In the genomic region with DNA sequence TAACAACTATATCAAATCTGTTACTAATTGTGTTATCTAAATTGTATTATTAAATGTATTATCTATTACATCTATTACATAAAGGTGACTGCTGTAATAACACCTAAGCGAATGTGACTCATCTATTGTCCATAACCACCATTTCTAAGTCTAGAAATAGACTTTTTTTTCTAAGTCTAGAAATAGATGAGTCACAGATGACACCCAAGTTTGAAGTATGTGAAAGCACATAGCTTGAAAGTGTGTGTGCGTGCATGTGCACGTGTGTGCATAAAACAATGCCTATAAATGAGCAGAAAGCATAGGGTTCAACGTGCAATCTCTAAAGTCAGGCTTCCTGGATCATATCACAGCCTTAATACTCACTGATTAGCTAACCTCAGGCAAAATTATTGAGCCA, we compare ENCODE assay signal across 31 cellular contexts.
"Had no signal": no experiment of that assay in that cellular context is flagged by ENCODE, and none has a peak within 500 bp of the region (broad histone marks: within the 10 kb centered on the region; RNA-seq: fewer than 3 reads in every experiment).

No MANE protein-coding gene starts in this region.

- H3K27ac Mint-ChIP-seq: activated naive CD4-positive, alpha-beta T cell treated with anti-CD3 and anti-CD28 coated beads, Interleukin-2, amount 10 ng/mL, durations not matched to agents 7 days and 5 days; activated naive CD8-positive, alpha-beta T cell treated with anti-CD3 and anti-CD28 coated beads, Interleukin-2, amount 10 ng/mL, durations not matched to agents 7 days and 5 days; activated T-cell treated with anti-CD3 and anti-CD28 coated beads, Interleukin-2, amount 50 U/mL, for 24 hours; brain; effector memory CD8-positive, alpha-beta T cell; immature natural killer cell; natural killer cell treated with Interleukin-12 subunit alpha and Interleukin-12 subunit beta and Interleukin-15 and Interleukin-18, amount 100 ng/mL, for 72 hours; T-helper 1 cell treated with Interleukin-12 subunit alpha and Interleukin-12 subunit beta and Interleukin-4 antibody, amounts not matched to agents 30 μg/mL and 1 μg/mL, for 36 hours had no signal

- H3K9me3 Mint-ChIP-seq: T-helper 1 cell treated with Interleukin-12 subunit alpha and Interleukin-12 subunit beta and Interleukin-4 antibody, amounts not matched to agents 30 μg/mL and 1 μg/mL, for 36 hours had no signal

- H3K4me1 ChIP-seq: ascending aorta, heart left ventricle, left lung, lower lobe of right lung, spleen, suprapubic skin, tibial artery, upper lobe of right lung had no signal

- H3K4me1 Mint-ChIP-seq: activated naive CD4-positive, alpha-beta T cell treated with anti-CD3 and anti-CD28 coated beads, Interleukin-2, amount 10 ng/mL, durations not matched to agents 7 days and 5 days; activated naive CD8-positive, alpha-beta T cell treated with anti-CD3 and anti-CD28 coated beads, Interleukin-2, amount 10 ng/mL, durations not matched to agents 7 days and 5 days; brain; central memory CD8-positive, alpha-beta T cell; immature natural killer cell had no signal

- H3K27ac ChIP-seq: ascending aorta, heart left ventricle, left lung, lower lobe of right lung, spleen, suprapubic skin, tibial artery, upper lobe of right lung, VCaP had no signal

- ATAC-seq: activated CD4-positive, CD25-positive, alpha-beta regulatory T cell treated with anti-CD3 and anti-CD28 coated beads, Interleukin-2, amount 50 U/mL, for 24 hours; effector memory CD8-positive, alpha-beta T cell; heart left ventricle; left lung; lower lobe of right lung; natural killer cell treated with Interleukin-12 subunit alpha and Interleukin-12 subunit beta and Interleukin-15 and Interleukin-18, amount 100 ng/mL, for 72 hours; right cardiac atrium; upper lobe of right lung had no signal

- H3K4me3 Mint-ChIP-seq: activated naive CD4-positive, alpha-beta T cell treated with anti-CD3 and anti-CD28 coated beads, Interleukin-2, amount 10 ng/mL, durations not matched to agents 7 days and 5 days; activated naive CD8-positive, alpha-beta T cell treated with anti-CD3 and anti-CD28 coated beads, Interleukin-2, amount 10 ng/mL, durations not matched to agents 7 days and 5 days; activated T-cell treated with anti-CD3 and anti-CD28 coated beads, Interleukin-2, amount 50 U/mL, for 24 hours; brain; central memory CD8-positive, alpha-beta T cell; effector memory CD8-positive, alpha-beta T cell; immature natural killer cell; natural killer cell treated with Interleukin-12 subunit alpha and Interleukin-12 subunit beta and Interleukin-15 and Interleukin-18, amount 100 ng/mL, for 72 hours; T-helper 1 cell treated with Interleukin-12 subunit alpha and Interleukin-12 subunit beta and Interleukin-4 antibody, amounts not matched to agents 30 μg/mL and 1 μg/mL, for 36 hours had no signal

- H3K36me3 Mint-ChIP-seq: activated naive CD4-positive, alpha-beta T cell treated with anti-CD3 and anti-CD28 coated beads, Interleukin-2, amount 10 ng/mL, durations not matched to agents 7 days and 5 days; brain had no signal

- H3K36me3 ChIP-seq: ascending aorta, heart left ventricle, left lung, lower lobe of right lung, spleen, suprapubic skin, tibial artery, upper lobe of right lung had no signal

- H3K4me3 ChIP-seq: ascending aorta, heart left ventricle, left lung, lower lobe of right lung, spleen, suprapubic skin, tibial artery, upper lobe of right lung had no signal

- H3K9me3 ChIP-seq: ascending aorta, lower lobe of right lung, suprapubic skin, upper lobe of right lung had no signal

- H3K27me3 Mint-ChIP-seq: activated naive CD4-positive, alpha-beta T cell treated with anti-CD3 and anti-CD28 coated beads, Interleukin-2, amount 10 ng/mL, durations not matched to agents 7 days and 5 days; activated naive CD8-positive, alpha-beta T cell treated with anti-CD3 and anti-CD28 coated beads, Interleukin-2, amount 10 ng/mL, durations not matched to agents 7 days and 5 days; activated T-cell treated with anti-CD3 and anti-CD28 coated beads, Interleukin-2, amount 50 U/mL, for 24 hours; brain; central memory CD8-positive, alpha-beta T cell; effector memory CD8-positive, alpha-beta T cell; natural killer cell treated with Interleukin-12 subunit alpha and Interleukin-12 subunit beta and Interleukin-15 and Interleukin-18, amount 100 ng/mL, for 72 hours had no signal

- H3K27me3 ChIP-seq: ascending aorta, heart left ventricle, left lung, spleen, suprapubic skin, tibial artery, upper lobe of right lung had no signal

- DNase-seq: activated CD4-positive, alpha-beta T cell treated with anti-CD3 and anti-CD28 coated beads for 48 hours; activated CD4-positive, alpha-beta T cell treated with anti-CD3 and anti-CD28 coated beads, Interleukin-2, amount 50 U/mL, for 48 hours; activated CD8-positive, alpha-beta memory T cell treated with anti-CD3 and anti-CD28 coated beads, Interleukin-2, amount 50 U/mL, for 4 hours; activated gamma-delta T cell; activated naive CD4-positive, alpha-beta T cell treated with anti-CD3 and anti-CD28 coated beads, Interleukin-2, amount 10 ng/mL, durations not matched to agents 7 days and 5 days; activated naive CD8-positive, alpha-beta T cell treated with anti-CD3 and anti-CD28 coated beads, Interleukin-2, amount 10 ng/mL, durations not matched to agents 7 days and 5 days; activated T-cell treated with anti-CD3 and anti-CD28 coated beads, Interleukin-2, amount 50 U/mL, for 24 hours; dermis blood vessel endothelial cell; effector memory CD8-positive, alpha-beta T cell; heart left ventricle; hypothalamus; immature natural killer cell; left lung; lower lobe of right lung; mesendoderm; right cardiac atrium; spleen; stimulated activated naive CD4-positive, alpha-beta T cell; T-helper 9 cell; tibial artery; upper lobe of right lung had no signal

- FAIRE-seq: colon, TTC549 had no signal
